Comparison of ENCODE assay signal across 25 cellular contexts in genomic region chr2:136985044-136985443, GRCh38.
DNase-seq lines count a peak whose midpoint lies in the region; ATAC-seq and TF ChIP-seq lines count a peak whose summit lies in the region.
"Had no signal": no experiment of that assay in that cellular context is flagged by ENCODE, and none has a peak within 500 bp of the region (broad histone marks: within the 10 kb centered on the region; RNA-seq: fewer than 3 reads in every experiment).

No MANE protein-coding gene starts in this region.

- H3K79me2 ChIP-seq in mammary epithelial cell (ENCODE audit: insufficient read depth, low read length), result no peaks in the 10 kb centered on the region

- POLR2A ChIA-PET in MCF 10A (lab: Yijun Ruan, JAX), result no interaction called here

- TF ChIP-seq CTCF in MCF 10A (IDR thresholded peaks at IDR 0.05; ENCODE audit: unreplicated experiment) (no peak), mammary epithelial cell (conservative IDR thresholded peaks at IDR 0.05 in 1 of 2, IDR thresholded peaks at IDR 0.05 in 1 of 2; ENCODE audit: extremely low read depth in 1 of 2, insufficient read depth in 1 of 2, low read depth in 1 of 2, low read length in 2 of 2) (no peak), choroid plexus epithelial cell (conservative IDR thresholded peaks at IDR 0.05; ENCODE audit: low read depth, low read length) (no peak), lower lobe of right lung (IDR thresholded peaks at IDR 0.05) (no peak)

- H3K9me3 ChIP-seq in mammary epithelial cell (replicated peaks; ENCODE audit: insufficient read depth, low read length) (no peaks in the 10 kb centered on the region), lower lobe of right lung (no peaks in the 10 kb centered on the region)
- H3K9me3 ChIP-seq: psoas muscle, suprapubic skin had no signal

- DNase-seq in MCF 10A (ENCODE audit: unreplicated experiment), result peak; percentile 74
- no peak for DNase-seq in mammary epithelial cell
- peak; percentile 2 for DNase-seq in choroid plexus epithelial cell (ENCODE audit: low read depth)
- DNase-seq in lower lobe of right lung, result no peak
- no peak for DNase-seq in NCI-H146 (lab: John Stamatoyannopoulos, UW)
- no peak for DNase-seq in NCI-H2081 (lab: John Stamatoyannopoulos, UW)
- DNase-seq: activated CD4-positive, alpha-beta T cell treated with anti-CD3 and anti-CD28 coated beads, Interleukin-2, amount 10 ng/mL, durations not matched to agents 24 days and 14 days; amygdala; CD4-positive, CD25-positive, alpha-beta regulatory T cell; effector CD8-positive, alpha-beta T cell; HFFc6; naive thymus-derived CD8-positive, alpha-beta T cell; NCI-H2171; NCI-H510A; occipital lobe; OCI-M1; psoas muscle; stimulated activated naive CD4-positive, alpha-beta T cell; T-cell had no signal

- no peaks in the 10 kb centered on the region for H3K4me1 ChIP-seq in mammary epithelial cell (ENCODE audit: insufficient read depth, low read length)
- H3K4me1 ChIP-seq in lower lobe of right lung, result no peaks in the 10 kb centered on the region
- H3K4me1 ChIP-seq: psoas muscle, suprapubic skin had no signal

- H3K27ac Mint-ChIP-seq in MCF 10A (ENCODE audit: low read depth, unreplicated experiment), result no peak overlapping the region
- H3K27ac Mint-ChIP-seq in stimulated activated memory B cell treated with anti-CD40 and anti-IgM and Interleukin-4, amounts not matched to agents 10 μg/mL and 1 μg/mL and 100 μg/mL, for 72 hours, result no peak overlapping the region
- H3K27ac Mint-ChIP-seq: activated CD4-positive, alpha-beta T cell treated with anti-CD3 and anti-CD28 coated beads, Interleukin-2, amount 10 ng/mL, durations not matched to agents 24 days and 14 days; activated naive CD4-positive, alpha-beta T cell treated with anti-CD3 and anti-CD28 coated beads, Interleukin-2, amount 50 U/mL, for 72 hours; CD4-positive, CD25-positive, alpha-beta regulatory T cell; GM23338; HFFc6; IgD-negative memory B cell; naive thymus-derived CD8-positive, alpha-beta T cell; T-cell had no signal

- WGBS in mammary epithelial cell (ENCODE audit: low coverage, missing lambda C conversion rate), result 14% methylated on average over 4 of the region's 4 CpGs

- in situ Hi-C loops in mammary epithelial cell (cut with MboI; ENCODE audit: low sequenced_read_pairs in 2 of 2), result no loop called here

- H3K27me3 ChIP-seq in mammary epithelial cell (ENCODE audit: insufficient read depth, low read length), result no peaks in the 10 kb centered on the region
- no peaks in the 10 kb centered on the region for H3K27me3 ChIP-seq in lower lobe of right lung (ENCODE audit: low read depth)
- H3K27me3 ChIP-seq: suprapubic skin had no signal

- H3K36me3 Mint-ChIP-seq in MCF 10A (ENCODE audit: insufficient read depth, unreplicated experiment), result no peaks in the 10 kb centered on the region
- H3K36me3 Mint-ChIP-seq in stimulated activated memory B cell treated with anti-CD40 and anti-IgM and Interleukin-4, amounts not matched to agents 10 μg/mL and 1 μg/mL and 100 μg/mL, for 72 hours, result no peaks in the 10 kb centered on the region
- H3K36me3 Mint-ChIP-seq: activated naive CD4-positive, alpha-beta T cell treated with anti-CD3 and anti-CD28 coated beads, Interleukin-2, amount 50 U/mL, for 72 hours; CD4-positive, CD25-positive, alpha-beta regulatory T cell; naive thymus-derived CD8-positive, alpha-beta T cell; T-cell had no signal

- CTCF ChIA-PET in MCF 10A (lab: Yijun Ruan, JAX) (interaction anchor here (1.2 kb wide), 1 partner anchor 45 kb away, joined by 5 read pairs; no protein-coding TSS in a partner anchor), mammary epithelial cell (lab: Charles Lee; ENCODE audit: low non-redundant PET) (no interaction called here)

- H3K4me3 Mint-ChIP-seq in MCF 10A (ENCODE audit: unreplicated experiment), result no peak overlapping the region
- H3K4me3 Mint-ChIP-seq in stimulated activated memory B cell treated with anti-CD40 and anti-IgM and Interleukin-4, amounts not matched to agents 10 μg/mL and 1 μg/mL and 100 μg/mL, for 72 hours, result no peak overlapping the region
- H3K4me3 Mint-ChIP-seq: activated CD4-positive, alpha-beta T cell treated with anti-CD3 and anti-CD28 coated beads, Interleukin-2, amount 10 ng/mL, durations not matched to agents 24 days and 14 days; CD4-positive, CD25-positive, alpha-beta regulatory T cell; GM23338; HFFc6; IgD-negative memory B cell; naive thymus-derived CD8-positive, alpha-beta T cell; T-cell had no signal

- intact Hi-C loops in MCF 10A (cut with micrococcal nuclease), result no loop called here
- intact Hi-C loops in mammary epithelial cell (cut with micrococcal nuclease), result no loop called here
- intact Hi-C loops in lower lobe of right lung (cut with DNase I), result no loop called here

- no peak overlapping the region for H2AFZ ChIP-seq in mammary epithelial cell (ENCODE audit: low read depth, low read length)
- H2AFZ ChIP-seq: GM23338 had no signal

- BruUV-seq in MCF 10A (replicated peaks; lab: Mats Ljungman, UMichigan) (no TSS peak), mammary epithelial cell (replicated peaks; lab: Mats Ljungman, UMichigan) (no TSS peak)

- H3K4me2 ChIP-seq in mammary epithelial cell (ENCODE audit: insufficient read depth, low read depth, low read length), result no peak overlapping the region
- H3K4me2 ChIP-seq: GM23338 had no signal

- H3K27ac ChIP-seq in mammary epithelial cell (ENCODE audit: insufficient read depth, low read depth, low read length), result no peak overlapping the region
- H3K27ac ChIP-seq in lower lobe of right lung, result no peak overlapping the region
- H3K27ac ChIP-seq: psoas muscle, suprapubic skin had no signal

- H3K4me3 ChIP-seq in mammary epithelial cell (replicated peaks in 1 of 3; ENCODE audit: insufficient read depth in 1 of 3, low read depth in 2 of 3, low read length in 3 of 3), result no peak overlapping the region
- no peak overlapping the region for H3K4me3 ChIP-seq in choroid plexus epithelial cell (ENCODE audit: low read depth, low read length)
- H3K4me3 ChIP-seq in lower lobe of right lung, result no peak overlapping the region
- H3K4me3 ChIP-seq: GM23338, psoas muscle, suprapubic skin had no signal

- H3K4me1 Mint-ChIP-seq in MCF 10A (ENCODE audit: insufficient read depth, unreplicated experiment), result no peaks in the 10 kb centered on the region
- H3K4me1 Mint-ChIP-seq in stimulated activated memory B cell treated with anti-CD40 and anti-IgM and Interleukin-4, amounts not matched to agents 10 μg/mL and 1 μg/mL and 100 μg/mL, for 72 hours, result no peaks in the 10 kb centered on the region
- H3K4me1 Mint-ChIP-seq: activated CD4-positive, alpha-beta T cell treated with anti-CD3 and anti-CD28 coated beads, Interleukin-2, amount 10 ng/mL, durations not matched to agents 24 days and 14 days; CD4-positive, CD25-positive, alpha-beta regulatory T cell; GM23338; T-cell had no signal

- dilution Hi-C loops in mammary epithelial cell (cut with HindIII; ENCODE audit: low sequenced_read_pairs), result no loop called here

- H3K36me3 ChIP-seq in mammary epithelial cell (ENCODE audit: insufficient read depth, low read length), result no peaks in the 10 kb centered on the region
- no peaks in the 10 kb centered on the region for H3K36me3 ChIP-seq in lower lobe of right lung
- H3K36me3 ChIP-seq: suprapubic skin had no signal

- ATAC-seq in lower lobe of right lung (peak; percentile 16 to 29), GM19463 (IDR thresholded peaks at IDR 0.05; ENCODE audit: unreplicated experiment) (no peak)
- ATAC-seq in stimulated activated memory B cell treated with anti-CD40 and anti-IgM and Interleukin-4, amounts not matched to agents 10 μg/mL and 1 μg/mL and 100 μg/mL, for 72 hours, result no peak
- ATAC-seq: activated naive CD4-positive, alpha-beta T cell treated with anti-CD3 and anti-CD28 coated beads, Interleukin-2, amount 50 U/mL, for 72 hours; GM23338; naive thymus-derived CD8-positive, alpha-beta T cell; psoas muscle; T-cell had no signal

- no peaks in the 10 kb centered on the region for H3K27me3 Mint-ChIP-seq in MCF 10A (ENCODE audit: insufficient read depth, unreplicated experiment)
- no peaks in the 10 kb centered on the region for H3K27me3 Mint-ChIP-seq in stimulated activated memory B cell treated with anti-CD40 and anti-IgM and Interleukin-4, amounts not matched to agents 10 μg/mL and 1 μg/mL and 100 μg/mL, for 72 hours
- H3K27me3 Mint-ChIP-seq: activated CD4-positive, alpha-beta T cell treated with anti-CD3 and anti-CD28 coated beads, Interleukin-2, amount 10 ng/mL, durations not matched to agents 24 days and 14 days; CD4-positive, CD25-positive, alpha-beta regulatory T cell; IgD-negative memory B cell had no signal

- H4K20me1 ChIP-seq in mammary epithelial cell (ENCODE audit: insufficient read depth, low read length), result no peaks in the 10 kb centered on the region

- no peak overlapping the region for H3K9ac ChIP-seq in mammary epithelial cell (ENCODE audit: insufficient read depth, low read length)

- H3K9me3 Mint-ChIP-seq in MCF 10A (ENCODE audit: unreplicated experiment), result peaks cover 9% of the 10 kb centered on the region
- no peaks in the 10 kb centered on the region for H3K9me3 Mint-ChIP-seq in stimulated activated memory B cell treated with anti-CD40 and anti-IgM and Interleukin-4, amounts not matched to agents 10 μg/mL and 1 μg/mL and 100 μg/mL, for 72 hours
- H3K9me3 Mint-ChIP-seq: activated CD4-positive, alpha-beta T cell treated with anti-CD3 and anti-CD28 coated beads, Interleukin-2, amount 10 ng/mL, durations not matched to agents 24 days and 14 days; GM23338 had no signal

Comparison
In these comparisons a context has a peak if more than half of its experiments do, and no peak if none do; other contexts are left out.
1. DNase-seq: peak in MCF 10A (single experiment) and choroid plexus epithelial cell (single experiment); none in mammary epithelial cell (single experiment), lower lobe of right lung (single experiment), NCI-H146 (single experiment) and NCI-H2081 (0 of 2).
2. ATAC-seq: peak in lower lobe of right lung (2 of 2); none in GM19463 (single experiment) and stimulated activated memory B cell treated with anti-CD40 and anti-IgM and Interleukin-4, amounts not matched to agents 10 μg/mL and 1 μg/mL and 100 μg/mL, for 72 hours (single experiment).